7 cellular contexts compared by ENCODE assay signal in the genomic region with DNA sequence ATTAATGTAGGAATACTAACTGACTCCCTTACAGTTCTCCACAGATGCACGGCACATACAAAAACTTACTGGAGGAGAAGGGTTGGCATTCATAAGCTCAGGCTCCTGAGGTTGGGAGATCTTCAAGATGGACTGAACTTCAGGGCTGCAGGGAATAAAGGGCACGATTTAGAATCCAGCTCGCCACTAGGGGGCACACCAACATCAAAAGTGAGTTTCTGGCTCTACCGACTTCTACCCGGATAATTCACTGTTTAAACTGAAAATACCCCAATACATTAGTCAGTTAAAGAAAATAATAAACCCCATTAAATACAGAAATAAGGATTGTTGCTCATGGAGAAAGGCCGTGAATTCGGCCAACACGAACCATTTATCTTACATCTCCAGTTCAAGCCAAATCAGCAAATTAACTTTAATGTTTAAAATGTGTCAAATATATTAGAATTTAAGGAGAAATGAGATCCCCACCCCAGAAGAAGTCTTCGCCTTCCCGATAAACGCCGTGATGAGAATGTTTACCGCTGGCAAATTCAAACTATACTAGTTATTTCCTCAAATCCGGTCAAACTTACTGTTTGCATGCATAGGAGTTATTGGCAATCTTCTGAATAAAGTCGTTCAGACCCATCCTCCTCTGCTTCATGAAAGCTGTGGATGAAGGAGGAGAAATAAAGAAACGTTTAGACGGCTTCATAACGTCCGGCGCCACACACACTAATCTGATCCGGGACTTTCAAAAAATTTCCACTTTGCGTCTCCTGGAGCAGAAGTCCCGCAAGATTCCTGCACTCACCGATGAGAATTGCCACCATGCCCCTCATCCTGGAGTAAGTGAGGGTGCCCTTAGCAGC.
DNase-seq lines count a peak whose midpoint lies in the region; ATAC-seq and TF ChIP-seq lines count a peak whose summit lies in the region.

No MANE protein-coding gene starts in this region.

- DNase-seq in GM13977 (ENCODE audit: low spot score) (peak; percentile 75), PC-3 (peak; percentile 85), esophagus squamous epithelium (lab: John Stamatoyannopoulos, UW) (no peak), myocyte (ENCODE audit: low read depth) (peak; percentile 90)
- peak; percentile 91 to 93 for DNase-seq in activated T-cell treated with anti-CD3 and anti-CD28 coated beads, Interleukin-2, amount 50 U/mL, for 48 hours
- DNase-seq in stimulated activated CD8-positive, alpha-beta memory T cell treated with anti-CD3 and anti-CD28 coated beads, Interleukin-7, amount 100 ng/mL, for 24 hours (ENCODE audit: low read depth), result peak; percentile 81

- peaks cover 15% of the 10 kb centered on the region; the same call in 1 of the 2 replicates for H3K79me2 ChIP-seq in KMS-11 (ENCODE audit: insufficient read depth, low read depth)
- H3K79me2 ChIP-seq in PC-3 (ENCODE audit: low read length), result peaks cover 23% of the 10 kb centered on the region

- H3K4me1 ChIP-seq in KMS-11 (ENCODE audit: low read depth, poor library complexity, severe bottlenecking), result peaks cover 32% of the 10 kb centered on the region
- peaks cover 7% of the 10 kb centered on the region; the same call in 1 of the 2 replicates for H3K4me1 ChIP-seq in PC-3 (ENCODE audit: insufficient read depth, low read length)
- H3K4me1 ChIP-seq in esophagus squamous epithelium, result peaks cover 26 to 79% (median 35%) of the 10 kb centered on the region in 3 donors

- intact Hi-C loops in PC-3 (cut with micrococcal nuclease), result loop anchor here (1.0 to 10.0 kb wide), 8 partner anchors 121 to 768 kb away; no protein-coding TSS in a partner anchor
- intact Hi-C loops in esophagus squamous epithelium (cut with DNase I), result loop anchor here (5.0 to 10.0 kb wide), 3 partner anchors 273 to 468 kb away; no protein-coding TSS in a partner anchor

- ATAC-seq in PC-3, result peak; percentile 25

- no peaks in the 10 kb centered on the region for H3K9me2 ChIP-seq in PC-3 (replicated peaks; ENCODE audit: low read length)

- H4K20me1 ChIP-seq in KMS-11 (ENCODE audit: insufficient read depth) (no peaks in the 10 kb centered on the region), PC-3 (ENCODE audit: low read length) (peaks cover 18% of the 10 kb centered on the region)

- TF ChIP-seq POLR2A in esophagus squamous epithelium (IDR thresholded peaks at IDR 0.05), result no peak

- 0% methylated on average over 23 to 24 of the region's 24 CpGs for WGBS in esophagus squamous epithelium, 2 donors

- H3K27me3 ChIP-seq in KMS-11 (ENCODE audit: insufficient read depth, low read depth) (no peaks in the 10 kb centered on the region), PC-3 (ENCODE audit: low read length) (no peaks in the 10 kb centered on the region), esophagus squamous epithelium (no peaks in the 10 kb centered on the region)

- H3K27ac ChIP-seq in KMS-11 (peak overlapping the region; percentile 83), PC-3 (ENCODE audit: low read length) (peak overlapping the region; percentile 50), esophagus squamous epithelium (peak overlapping the region; percentile 97 to 99 (median 98))

- CTCF ChIA-PET in PC-3 (lab: Charles Lee), result interaction anchor here (0.5 to 1.1 kb wide), 6 partner anchors 24 to 766 kb away, joined by 3 read pairs; no protein-coding TSS in a partner anchor

- peak; percentile 86 for TF ChIP-seq CTCF in GM13977 (IDR thresholded peaks at IDR 0.05; ENCODE audit: extremely low read depth, insufficient read depth, missing control alignments)
- peak; percentile 94 for TF ChIP-seq CTCF in KMS-11 (conservative IDR thresholded peaks at IDR 0.05; ENCODE audit: low read depth, low read length)
- TF ChIP-seq CTCF in PC-3 (conservative IDR thresholded peaks at IDR 0.05; ENCODE audit: low read depth, low read length), result peak; percentile 86
- peak; percentile 86 to 92 (median 88) for TF ChIP-seq CTCF in esophagus squamous epithelium (IDR thresholded peaks at IDR 0.05)

- H3K36me3 ChIP-seq in KMS-11 (ENCODE audit: insufficient read depth) (no peaks in the 10 kb centered on the region), PC-3 (ENCODE audit: low read depth, low read length) (peaks cover 40% of the 10 kb centered on the region), esophagus squamous epithelium (peaks cover 23 to 46% (median 25%) of the 10 kb centered on the region in 3 donors)

- H3K4me3 ChIP-seq in KMS-11 (IDR thresholded peaks at IDR 0.05; ENCODE audit: insufficient read depth, low read depth, low read length) (no peak overlapping the region), PC-3 (ENCODE audit: low read length) (peak overlapping the region; percentile 95), esophagus squamous epithelium (peak overlapping the region; percentile 78 to 82 (median 79))

- no peaks in the 10 kb centered on the region for H3F3A ChIP-seq in PC-3 (ENCODE audit: low read length, unreplicated experiment)

- H2AFZ ChIP-seq in KMS-11 (ENCODE audit: low read depth) (peak overlapping the region; percentile 89; the same call in 1 of the 2 replicates), PC-3 (ENCODE audit: low read length) (peak overlapping the region; percentile 53; the same call in 1 of the 2 replicates)

- H3K4me2 ChIP-seq in KMS-11 (peak overlapping the region; percentile 47), PC-3 (ENCODE audit: low read length) (peak overlapping the region; percentile 88)

- in situ Hi-C loops in GM13977 (cut with MboI; ENCODE audit: low pct_unique_long_range_greater_than_20kb, low sequenced_read_pairs, unreplicated experiment), result loop anchor here (10.0 to 25.0 kb wide), 3 partner anchors 471 to 1263 kb away; no protein-coding TSS in a partner anchor

- H3K9me3 ChIP-seq in PC-3 (ENCODE audit: low read length) (no peaks in the 10 kb centered on the region), esophagus squamous epithelium (no peaks in the 10 kb centered on the region)

- H3K9ac ChIP-seq in KMS-11 (peak overlapping the region; percentile 88; the same call in 1 of the 2 replicates), PC-3 (ENCODE audit: low read length) (peak overlapping the region; percentile 95)

- TSS peak; percentile 72 for BruUV-seq in PC-3 (replicated peaks; lab: Mats Ljungman, UMichigan)

- POLR2A ChIA-PET in PC-3 (lab: Charles Lee; ENCODE audit: unreplicated experiment), result interaction anchor here (0.7 kb wide), 1 partner anchor 642 kb away, joined by 3 read pairs; no protein-coding TSS in a partner anchor
